In genomic region chr20:50731055-50731929, GRCh38 we compare ENCODE assay signal across 8 cellular contexts. TPM values are rescaled to one million over a fixed set of nuclear protein-coding genes. Genes with fewer than 3 reads are reported as not detected.
A peak's percentile ranks its signal among the peaks of the same experiment; 100 is the strongest.
DNase-seq lines count a peak whose midpoint lies in the region; ATAC-seq, FAIRE-seq and TF ChIP-seq lines count a peak whose summit lies in the region.

A gene with protein sequence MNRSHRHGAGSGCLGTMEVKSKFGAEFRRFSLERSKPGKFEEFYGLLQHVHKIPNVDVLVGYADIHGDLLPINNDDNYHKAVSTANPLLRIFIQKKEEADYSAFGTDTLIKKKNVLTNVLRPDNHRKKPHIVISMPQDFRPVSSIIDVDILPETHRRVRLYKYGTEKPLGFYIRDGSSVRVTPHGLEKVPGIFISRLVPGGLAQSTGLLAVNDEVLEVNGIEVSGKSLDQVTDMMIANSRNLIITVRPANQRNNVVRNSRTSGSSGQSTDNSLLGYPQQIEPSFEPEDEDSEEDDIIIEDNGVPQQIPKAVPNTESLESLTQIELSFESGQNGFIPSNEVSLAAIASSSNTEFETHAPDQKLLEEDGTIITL (plus strand): TSS chr20:50731580. CDS start chr20:50731787, 207 bp downstream.

- H3K27ac Mint-ChIP-seq in activated T-helper 17 cell treated with anti-CD3 and anti-CD28 coated beads, Interleukin-2, amount 50 U/mL, for 72 hours: peak within 1 kb of the TSS; percentile 70
- H3K27ac Mint-ChIP-seq in naive thymus-derived CD8-positive, alpha-beta T cell: peak within 1 kb of the TSS in 9 of 10 donors; percentile 62 to 93 (median 90)
- peak within 1 kb of the TSS; percentile 68 for H3K27ac Mint-ChIP-seq in stimulated activated memory B cell treated with anti-CD40 and anti-IgM and Interleukin-4, amounts not matched to agents 10 μg/mL and 1 μg/mL and 100 μg/mL, for 72 hours

- POLR2A ChIA-PET in naive thymus-derived CD8-positive, alpha-beta T cell (lab: Charles Lee): interaction anchor here (0.7 to 2.0 kb wide), 5 partner anchors 15 to 562 kb away, joined by 3 to 11 read pairs (median 3); partner anchors contain the start of gene ADNP

- peaks cover 7% of the 10 kb centered on the region for H3K36me3 Mint-ChIP-seq in activated T-helper 17 cell treated with anti-CD3 and anti-CD28 coated beads, Interleukin-2, amount 50 U/mL, for 72 hours (ENCODE audit: low read depth)
- peaks cover 0 to 7% (median 0%) of the 10 kb centered on the region in 3 donors for H3K36me3 Mint-ChIP-seq in naive thymus-derived CD8-positive, alpha-beta T cell
- peaks cover 5% of the 10 kb centered on the region for H3K36me3 Mint-ChIP-seq in stimulated activated memory B cell treated with anti-CD40 and anti-IgM and Interleukin-4, amounts not matched to agents 10 μg/mL and 1 μg/mL and 100 μg/mL, for 72 hours

- peak; percentile 91 for ATAC-seq in activated T-helper 17 cell treated with anti-CD3 and anti-CD28 coated beads, Interleukin-2, amount 50 U/mL, for 72 hours (replicated peaks)
- peak; percentile 90 to 93 for ATAC-seq in naive thymus-derived CD8-positive, alpha-beta T cell
- peak; percentile 98 for ATAC-seq in stimulated activated memory B cell treated with anti-CD40 and anti-IgM and Interleukin-4, amounts not matched to agents 10 μg/mL and 1 μg/mL and 100 μg/mL, for 72 hours

- TF ChIP-seq CTCF in LNCaP clone FGC (IDR thresholded peaks at IDR 0.05; ENCODE audit: control insufficient read depth, extremely low read depth, insufficient read depth): no peak
- TF ChIP-seq CTCF in fibroblast of mammary gland (conservative IDR thresholded peaks at IDR 0.05; ENCODE audit: control insufficient read depth, insufficient read depth, low read depth, low read length): no peak

- no peak for TF ChIP-seq POLR2A in H54 (IDR thresholded peaks at IDR 0.05; ENCODE audit: low read depth, low read length)

- no peaks in the 10 kb centered on the region for H3K27me3 Mint-ChIP-seq in activated T-helper 17 cell treated with anti-CD3 and anti-CD28 coated beads, Interleukin-2, amount 50 U/mL, for 72 hours
- no peaks in the 10 kb centered on the region for H3K27me3 Mint-ChIP-seq in naive thymus-derived CD8-positive, alpha-beta T cell
- no peaks in the 10 kb centered on the region for H3K27me3 Mint-ChIP-seq in stimulated activated memory B cell treated with anti-CD40 and anti-IgM and Interleukin-4, amounts not matched to agents 10 μg/mL and 1 μg/mL and 100 μg/mL, for 72 hours

- no peaks in the 10 kb centered on the region for H3K9me3 Mint-ChIP-seq in activated T-helper 17 cell treated with anti-CD3 and anti-CD28 coated beads, Interleukin-2, amount 50 U/mL, for 72 hours
- H3K9me3 Mint-ChIP-seq in naive thymus-derived CD8-positive, alpha-beta T cell: no peaks in the 10 kb centered on the region
- H3K9me3 Mint-ChIP-seq in stimulated activated memory B cell treated with anti-CD40 and anti-IgM and Interleukin-4, amounts not matched to agents 10 μg/mL and 1 μg/mL and 100 μg/mL, for 72 hours: no peaks in the 10 kb centered on the region

- peaks cover 14% of the 10 kb centered on the region for H3K4me1 Mint-ChIP-seq in activated T-helper 17 cell treated with anti-CD3 and anti-CD28 coated beads, Interleukin-2, amount 50 U/mL, for 72 hours
- peaks cover 6 to 34% (median 28%) of the 10 kb centered on the region in 4 donors for H3K4me1 Mint-ChIP-seq in naive thymus-derived CD8-positive, alpha-beta T cell
- H3K4me1 Mint-ChIP-seq in stimulated activated memory B cell treated with anti-CD40 and anti-IgM and Interleukin-4, amounts not matched to agents 10 μg/mL and 1 μg/mL and 100 μg/mL, for 72 hours: peaks cover 31% of the 10 kb centered on the region

- peak; percentile 84 for FAIRE-seq in H54 (lab: Jason Lieb, UNC)

- peak within 1 kb of the TSS; percentile 69 for H3K4me3 ChIP-seq in LNCaP clone FGC (ENCODE audit: low read depth, low read length)
- H3K4me3 ChIP-seq in fibroblast of mammary gland (ENCODE audit: control insufficient read depth, low read depth, low read length): peak within 1 kb of the TSS; percentile 56

- DNase-seq in ELF-1 (ENCODE audit: low read depth, low spot score) (peak; percentile 100), H54 (ENCODE audit: insufficient read length, low spot score) (peak; percentile 94), LNCaP clone FGC (ENCODE audit: low read depth) (peak; percentile 95), RPMI7951 (ENCODE audit: low read depth) (peak; percentile 97), fibroblast of mammary gland (ENCODE audit: low read depth) (peak; percentile 81)
- peak; percentile 95 to 100 (median 100) for DNase-seq in naive thymus-derived CD8-positive, alpha-beta T cell

- H3K4me3 Mint-ChIP-seq in activated T-helper 17 cell treated with anti-CD3 and anti-CD28 coated beads, Interleukin-2, amount 50 U/mL, for 72 hours: peak within 1 kb of the TSS; percentile 83
- peak within 1 kb of the TSS; percentile 78 to 94 (median 89) for H3K4me3 Mint-ChIP-seq in naive thymus-derived CD8-positive, alpha-beta T cell
- peak within 1 kb of the TSS; percentile 84 for H3K4me3 Mint-ChIP-seq in stimulated activated memory B cell treated with anti-CD40 and anti-IgM and Interleukin-4, amounts not matched to agents 10 μg/mL and 1 μg/mL and 100 μg/mL, for 72 hours

RNA-seq across cellular contexts. Expression of the gene that starts here (rescaled TPM):
- total RNA-seq in RPMI7951 (2014; rRNA removed; shearing (Covaris generic)): 5.5 and 6.2 TPM in 2 replicates
- 1 to 10 TPM; 3.2 to 7.8 TPM for total RNA-seq in activated T-helper 17 cell treated with anti-CD3 and anti-CD28 coated beads, Interleukin-2, amount 50 U/mL, for 72 hours
- total RNA-seq in naive thymus-derived CD8-positive, alpha-beta T cell: 10 to 100 TPM in 1 of 2 experiments, 1 to 10 TPM in 1; 9.4 to 12.0 TPM
- polyA plus RNA-seq in naive thymus-derived CD8-positive, alpha-beta T cell: 1 to 10 TPM in 2 of 3 donors, under 1 TPM in 1; 0.49 to 2.0 (median 1.4) TPM

Comparison
In these comparisons a context has a peak if more than half of its experiments do, and no peak if none do; other contexts are left out.
1. Peak in every context shown above with its lines: DNase-seq, ATAC-seq and H3K4me3 ChIP-seq.